ENCODE assay signal across 24 cellular contexts in the genomic region with DNA sequence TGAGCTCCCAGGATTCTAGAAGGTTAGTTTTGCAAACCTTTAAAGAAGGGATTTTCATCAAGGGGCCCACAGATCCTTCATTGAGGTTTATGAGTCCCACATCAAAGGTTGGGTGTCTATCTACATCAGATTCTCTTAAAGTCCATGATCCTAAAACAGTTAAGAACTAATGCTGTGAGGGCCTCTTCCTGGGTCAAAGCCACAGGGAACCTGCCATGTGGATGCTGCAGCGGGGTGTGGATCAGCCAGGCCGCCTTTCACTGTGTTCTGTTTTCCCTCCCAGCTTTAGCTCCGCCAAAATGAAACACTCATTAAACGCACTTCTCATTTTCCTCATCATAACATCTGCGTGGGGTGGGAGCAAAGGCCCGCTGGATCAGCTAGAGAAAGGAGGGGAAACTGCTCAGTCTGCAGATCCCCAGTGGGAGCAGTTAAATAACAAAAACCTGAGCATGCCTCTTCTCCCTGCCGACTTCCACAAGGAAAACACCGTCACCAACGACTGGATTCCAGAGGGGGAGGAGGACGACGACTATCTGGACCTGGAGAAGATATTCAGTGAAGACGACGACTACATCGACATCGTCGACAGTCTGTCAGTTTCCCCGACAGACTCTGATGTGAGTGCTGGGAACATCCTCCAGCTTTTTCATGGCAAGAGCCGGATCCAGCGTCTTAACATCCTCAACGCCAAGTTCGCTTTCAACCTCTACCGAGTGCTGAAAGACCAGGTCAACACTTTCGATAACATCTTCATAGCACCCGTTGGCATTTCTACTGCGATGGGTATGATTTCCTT. TPM values are rescaled to one million over a fixed set of nuclear protein-coding genes. Genes with fewer than 3 reads are reported as not detected.
DNase-seq lines count a peak whose midpoint lies in the region; ATAC-seq and TF ChIP-seq lines count a peak whose summit lies in the region.
"Had no signal": no experiment of that assay in that cellular context is flagged by ENCODE, and none has a peak within 500 bp of the region (broad histone marks: within the 10 kb centered on the region; RNA-seq: fewer than 3 reads in every experiment).

No MANE protein-coding gene starts in this region.

- TF ChIP-seq RAD21 in liver (IDR thresholded peaks at IDR 0.05): no peak

- H3K9me3 ChIP-seq in liver (ENCODE audit: control insufficient read depth in 4 of 4, low read length in 3 of 4): no peaks in the 10 kb centered on the region
- no peaks in the 10 kb centered on the region for H3K9me3 ChIP-seq in CD8-positive, alpha-beta memory T cell (ENCODE audit: low read length)
- H3K9me3 ChIP-seq: mucosa of descending colon, SK-N-SH, suprapubic skin had no signal

- H3K4me1 Mint-ChIP-seq in activated naive CD4-positive, alpha-beta T cell treated with anti-CD3 and anti-CD28 coated beads for 36 hours (ENCODE audit: low read depth): peaks cover 7% of the 10 kb centered on the region
- peaks cover 26% of the 10 kb centered on the region for H3K4me1 Mint-ChIP-seq in WTC11
- peaks cover 7% of the 10 kb centered on the region for H3K4me1 Mint-ChIP-seq in type B pancreatic cell (ENCODE audit: unreplicated experiment)
- H3K4me1 Mint-ChIP-seq in CD8-positive, alpha-beta memory T cell: peaks cover 0 to 2% (median 0%) of the 10 kb centered on the region in 3 donors

- no peak for ATAC-seq in activated naive CD4-positive, alpha-beta T cell treated with anti-CD3 and anti-CD28 coated beads, Interleukin-2, amount 50 U/mL, for 72 hours
- ATAC-seq in WTC11: no peak
- no peak for ATAC-seq in GM21576 (IDR thresholded peaks at IDR 0.05; ENCODE audit: unreplicated experiment)
- ATAC-seq: activated naive CD8-positive, alpha-beta T cell treated with anti-CD3 and anti-CD28 coated beads, Interleukin-2, amount 50 U/mL, for 24 hours; CD8-positive, alpha-beta T cell; left ventricle myocardium superior; mucosa of descending colon had no signal

- CTCF ChIA-PET in activated naive CD4-positive, alpha-beta T cell treated with anti-CD3 and anti-CD28 coated beads for 36 hours (lab: Charles Lee): interaction anchor here (0.6 kb wide), 1 partner anchor 9 kb away, joined by 3 read pairs; no protein-coding TSS in a partner anchor
- CTCF ChIA-PET in WTC11 (lab: Charles Lee): interaction anchor here (2.4 kb wide), 1 partner anchor 21 kb away, joined by 7 read pairs; no protein-coding TSS in a partner anchor
- CTCF ChIA-PET in CD8-positive, alpha-beta memory T cell (lab: Charles Lee): no interaction called here

- H3K36me3 ChIP-seq in liver (ENCODE audit: control insufficient read depth in 4 of 4, insufficient read depth in 3 of 4, low read depth in 1 of 4, low read length in 3 of 4): peaks cover 0 to 17% (median 8%) of the 10 kb centered on the region in 4 donors
- H3K36me3 ChIP-seq in CD8-positive, alpha-beta memory T cell (ENCODE audit: insufficient read depth, low read length): peaks cover 14% of the 10 kb centered on the region

- peak overlapping the region; percentile 20 to 72 for H3K27ac Mint-ChIP-seq in activated naive CD4-positive, alpha-beta T cell treated with anti-CD3 and anti-CD28 coated beads, Interleukin-2, amount 50 U/mL, for 72 hours
- no peak overlapping the region for H3K27ac Mint-ChIP-seq in activated naive CD4-positive, alpha-beta T cell treated with anti-CD3 and anti-CD28 coated beads for 36 hours
- H3K27ac Mint-ChIP-seq in WTC11 (peak overlapping the region; percentile 28), type B pancreatic cell (peak overlapping the region; percentile 99)
- peak overlapping the region in 2 of 8 donors; percentile 28 to 50 for H3K27ac Mint-ChIP-seq in CD8-positive, alpha-beta memory T cell
- H3K27ac Mint-ChIP-seq: activated naive CD8-positive, alpha-beta T cell treated with anti-CD3 and anti-CD28 coated beads, Interleukin-2, amount 50 U/mL, for 24 hours; CD8-positive, alpha-beta T cell had no signal

- H3K27me3 ChIP-seq in liver (ENCODE audit: control insufficient read depth in 4 of 4, insufficient read depth in 4 of 4, low read length in 3 of 4): no peaks in the 10 kb centered on the region
- no peaks in the 10 kb centered on the region for H3K27me3 ChIP-seq in CD8-positive, alpha-beta memory T cell (ENCODE audit: insufficient read depth, low read length, poor library complexity, severe bottlenecking)
- H3K27me3 ChIP-seq: suprapubic skin had no signal

- H3K4me1 ChIP-seq in liver (ENCODE audit: control insufficient read depth in 4 of 4, insufficient read depth in 4 of 4, low read length in 3 of 4): peaks cover 10 to 70% (median 55%) of the 10 kb centered on the region in 4 donors
- no peaks in the 10 kb centered on the region for H3K4me1 ChIP-seq in CD8-positive, alpha-beta memory T cell (ENCODE audit: insufficient read depth, low read length)

- H3K4me3 Mint-ChIP-seq in activated naive CD4-positive, alpha-beta T cell treated with anti-CD3 and anti-CD28 coated beads for 36 hours: no peak overlapping the region
- H3K4me3 Mint-ChIP-seq in WTC11: no peak overlapping the region
- H3K4me3 Mint-ChIP-seq in type B pancreatic cell: no peak overlapping the region
- peak overlapping the region in 1 of 7 donors; percentile 3 for H3K4me3 Mint-ChIP-seq in CD8-positive, alpha-beta memory T cell
- H3K4me3 Mint-ChIP-seq: activated naive CD8-positive, alpha-beta T cell treated with anti-CD3 and anti-CD28 coated beads, Interleukin-2, amount 50 U/mL, for 24 hours; CD8-positive, alpha-beta T cell had no signal

- POLR2A ChIA-PET in WTC11 (lab: Charles Lee): no interaction called here
- POLR2A ChIA-PET in CD8-positive, alpha-beta memory T cell (lab: Charles Lee): no interaction called here

- DNase-seq in activated naive CD4-positive, alpha-beta T cell treated with anti-CD3 and anti-CD28 coated beads, Interleukin-2, amount 50 U/mL, for 72 hours (ENCODE audit: low spot score in 2 of 2): no peak
- DNase-seq in activated naive CD4-positive, alpha-beta T cell treated with anti-CD3 and anti-CD28 coated beads for 36 hours: no peak
- DNase-seq in WTC11 (ENCODE audit: low spot score): no peak
- DNase-seq in type B pancreatic cell (ENCODE audit: extremely low spot score, unreplicated experiment): no peak
- no peak for DNase-seq in CD8-positive, alpha-beta memory T cell
- no peak for DNase-seq in iPS-NIHi11 (ENCODE audit: low spot score)
- DNase-seq: ACHN; activated CD4-positive, CD25-positive, alpha-beta regulatory T cell treated with anti-CD3 and anti-CD28 coated beads, Interleukin-2, amount 50 U/mL, for 72 hours; activated naive CD8-positive, alpha-beta T cell treated with anti-CD3 and anti-CD28 coated beads, Interleukin-2, amount 50 U/mL, for 24 hours; CD8-positive, alpha-beta T cell; DMS79; GOT3; KBM-7; left ventricle myocardium superior; mucosa of descending colon; NCI-H1048; NCI-H1930; RPMI8226; SK-N-SH; stimulated activated CD8-positive, alpha-beta memory T cell treated with anti-CD3 and anti-CD28 coated beads, Interleukin-4, amount 100 ng/mL, for 48 hours had no signal

- intact Hi-C loops in activated naive CD4-positive, alpha-beta T cell treated with anti-CD3 and anti-CD28 coated beads for 36 hours (cut with micrococcal nuclease): no loop called here

- H3K36me3 Mint-ChIP-seq in activated naive CD4-positive, alpha-beta T cell treated with anti-CD3 and anti-CD28 coated beads, Interleukin-2, amount 50 U/mL, for 72 hours: peaks cover 0 to 10% of the 10 kb centered on the region in 2 donors
- peaks cover 1% of the 10 kb centered on the region for H3K36me3 Mint-ChIP-seq in activated naive CD4-positive, alpha-beta T cell treated with anti-CD3 and anti-CD28 coated beads for 36 hours (ENCODE audit: low read depth)
- H3K36me3 Mint-ChIP-seq in WTC11 (no peaks in the 10 kb centered on the region), type B pancreatic cell (peaks cover 5% of the 10 kb centered on the region)
- H3K36me3 Mint-ChIP-seq in CD8-positive, alpha-beta memory T cell: peaks cover 0 to 68% (median 15%) of the 10 kb centered on the region in 3 donors

- TF ChIP-seq CTCF in WTC11 (IDR thresholded peaks at IDR 0.05) (no peak), liver (IDR thresholded peaks at IDR 0.05; ENCODE audit: low read depth, low read length, missing input control) (no peak), type B pancreatic cell (conservative IDR thresholded peaks at IDR 0.05) (no peak)

- WGBS in liver: 46% methylated on average over 25 of the region's 25 CpGs

- peak overlapping the region; percentile 76 to 90 for H3K27ac ChIP-seq in liver (ENCODE audit: low read depth in 1 of 2, low read length in 2 of 2)
- no peak overlapping the region for H3K27ac ChIP-seq in CD8-positive, alpha-beta memory T cell (ENCODE audit: low read depth, low read length)

- H3K4me3 ChIP-seq in liver (ENCODE audit: low read depth in 1 of 3, low read length in 3 of 3): no peak overlapping the region
- H3K4me3 ChIP-seq in CD8-positive, alpha-beta memory T cell (ENCODE audit: low read length): no peak overlapping the region
- H3K4me3 ChIP-seq: mucosa of descending colon, suprapubic skin had no signal

- H3K27me3 Mint-ChIP-seq in activated naive CD4-positive, alpha-beta T cell treated with anti-CD3 and anti-CD28 coated beads for 36 hours (ENCODE audit: low read depth): no peaks in the 10 kb centered on the region
- H3K27me3 Mint-ChIP-seq in WTC11 (ENCODE audit: low read depth) (no peaks in the 10 kb centered on the region), type B pancreatic cell (no peaks in the 10 kb centered on the region)
- no peaks in the 10 kb centered on the region for H3K27me3 Mint-ChIP-seq in CD8-positive, alpha-beta memory T cell
- H3K27me3 Mint-ChIP-seq: activated naive CD8-positive, alpha-beta T cell treated with anti-CD3 and anti-CD28 coated beads, Interleukin-2, amount 50 U/mL, for 24 hours had no signal

- H3K9ac ChIP-seq in liver (ENCODE audit: low read depth in 1 of 2, low read length in 2 of 2): peak overlapping the region in 1 of 2 donors; percentile 48
- H3K9ac ChIP-seq: SK-N-SH had no signal

- no peaks in the 10 kb centered on the region for H3K9me3 Mint-ChIP-seq in activated naive CD4-positive, alpha-beta T cell treated with anti-CD3 and anti-CD28 coated beads, Interleukin-2, amount 50 U/mL, for 72 hours
- no peaks in the 10 kb centered on the region for H3K9me3 Mint-ChIP-seq in activated naive CD4-positive, alpha-beta T cell treated with anti-CD3 and anti-CD28 coated beads for 36 hours
- H3K9me3 Mint-ChIP-seq in WTC11 (no peaks in the 10 kb centered on the region), type B pancreatic cell (no peaks in the 10 kb centered on the region)
- no peaks in the 10 kb centered on the region for H3K9me3 Mint-ChIP-seq in CD8-positive, alpha-beta memory T cell
- H3K9me3 Mint-ChIP-seq: activated naive CD8-positive, alpha-beta T cell treated with anti-CD3 and anti-CD28 coated beads, Interleukin-2, amount 50 U/mL, for 24 hours; CD8-positive, alpha-beta T cell had no signal

TF ChIP-seq in liver, 16 proteins besides CTCF, POLR2A, EP300 and RAD21 (continues in another document):
- TF ChIP-seq RXRA (IDR thresholded peaks at IDR 0.05) (no peak), TAF1 (conservative IDR thresholded peaks at IDR 0.05) (no peak)

RNA-seq across cellular contexts. Expression of a gene that starts 5.3 kb away (rescaled TPM):
- not detected for total RNA-seq in activated naive CD4-positive, alpha-beta T cell treated with anti-CD3 and anti-CD28 coated beads, Interleukin-2, amount 50 U/mL, for 72 hours
- total RNA-seq in activated naive CD4-positive, alpha-beta T cell treated with anti-CD3 and anti-CD28 coated beads for 36 hours: not detected
- total RNA-seq in WTC11 (2021): 0.09 to 0.25 TPM (median 0.22 TPM) in 3 replicates
- 100 to 1,000 TPM; 117 to 176 TPM for total RNA-seq in liver
- 100 to 1,000 TPM; 166 to 173 TPM for polyA plus RNA-seq in liver
- total RNA-seq in type B pancreatic cell (ENCODE audit: low replicate concordance): 5.6 and 7.1 TPM in 2 replicates
- total RNA-seq in CD8-positive, alpha-beta memory T cell: not detected
- polyA plus RNA-seq in CD8-positive, alpha-beta memory T cell: 0.32 TPM
- total RNA-seq: CD8-positive, alpha-beta T cell; left ventricle myocardium superior; mucosa of descending colon; renal cortical epithelial cell had no signal
- polyA plus RNA-seq: SK-N-SH had no signal

Comparison
In these comparisons a context has a peak if more than half of its experiments do, and no peak if none do; other contexts are left out.
1. RNA of a gene that starts 5.3 kb away (total RNA-seq): 117 to 176 TPM in liver; 5.6 to 7.1 TPM in type B pancreatic cell, 0.09 to 0.25 TPM in WTC11, not detected in activated naive CD4-positive, alpha-beta T cell treated with anti-CD3 and anti-CD28 coated beads, Interleukin-2, amount 50 U/mL, for 72 hours, not detected in activated naive CD4-positive, alpha-beta T cell treated with anti-CD3 and anti-CD28 coated beads for 36 hours and not detected in CD8-positive, alpha-beta memory T cell; every median in the first group is over 10 times any median in the second.